Comparison of ENCODE assay signal across 17 cellular contexts in the genomic region with DNA sequence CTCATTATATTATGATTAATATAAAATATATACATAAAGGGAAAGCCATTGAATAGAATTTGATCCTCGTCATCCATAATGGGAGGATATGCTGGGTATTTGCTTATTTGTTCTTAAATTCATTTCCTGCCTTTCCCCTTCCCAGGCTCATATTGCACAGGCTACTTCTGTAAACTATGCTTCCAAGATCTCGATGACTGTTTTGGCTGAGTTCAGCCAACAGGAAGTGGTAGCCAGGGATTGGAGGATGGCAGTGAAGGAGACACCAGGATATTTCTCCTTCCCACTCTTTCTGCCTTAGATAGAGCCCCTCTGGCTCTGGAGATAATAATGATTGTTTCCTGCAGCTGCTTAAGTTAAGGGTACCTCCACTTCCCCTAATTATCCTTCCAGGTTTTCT. TPM values are rescaled to one million over a fixed set of nuclear protein-coding genes. Genes with fewer than 3 reads are reported as not detected.
DNase-seq lines count a peak whose midpoint lies in the region; ATAC-seq, FAIRE-seq and TF ChIP-seq lines count a peak whose summit lies in the region.
"Had no signal": no experiment of that assay in that cellular context is flagged by ENCODE, and none has a peak within 500 bp of the region (broad histone marks: within the 10 kb centered on the region; RNA-seq: fewer than 3 reads in every experiment).

No MANE protein-coding gene starts in this region.

- H3K4me1 Mint-ChIP-seq in endothelial cell (ENCODE audit: unreplicated experiment), result peaks cover 41% of the 10 kb centered on the region
- H3K4me1 Mint-ChIP-seq: activated CD4-positive, alpha-beta memory T cell treated with anti-CD3 and anti-CD28 coated beads, Interleukin-2, amount 10 ng/mL, durations not matched to agents 7 days and 5 days; brain; IgD-negative memory B cell had no signal

- no peaks in the 10 kb centered on the region for H3K9me3 Mint-ChIP-seq in endothelial cell (ENCODE audit: unreplicated experiment)
- H3K9me3 Mint-ChIP-seq: activated T-helper 2 cell treated with anti-CD3 and anti-CD28 coated beads, Interferon-gamma antibody, Interleukin-2, Interleukin-4, amounts not matched to agents 10 μg/mL and 5 μg/mL and 100 μg/mL, durations not matched to agents 14 hours and 24 hours and 36 hours had no signal

- intact Hi-C loops in lower lobe of right lung (cut with DNase I), result no loop called here

- no peaks in the 10 kb centered on the region for H3K79me2 ChIP-seq in GM23248 (ENCODE audit: insufficient read depth)
- H3K79me2 ChIP-seq in osteoblast (ENCODE audit: insufficient read depth, low read length), result no peaks in the 10 kb centered on the region

- no peaks in the 10 kb centered on the region for H3K4me1 ChIP-seq in GM23248 (ENCODE audit: insufficient read depth)
- H3K4me1 ChIP-seq in osteoblast (ENCODE audit: insufficient read depth, low read length), result no peaks in the 10 kb centered on the region
- H3K4me1 ChIP-seq in lower lobe of right lung, result no peaks in the 10 kb centered on the region

- H3K4me2 ChIP-seq in GM23248 (ENCODE audit: unreplicated experiment) (no peak overlapping the region), osteoblast (ENCODE audit: insufficient read depth, low read length) (peak overlapping the region; percentile 13)

- no peak overlapping the region for H3K9ac ChIP-seq in GM23248

- H2AFZ ChIP-seq in GM23248, result 0 out of 2 replicates have a peak overlapping the region, but pooled peaks have one; percentile 9
- H2AFZ ChIP-seq in osteoblast (ENCODE audit: low read length), result peak overlapping the region; percentile 75

- H3K9me2 ChIP-seq in GM23248 (ENCODE audit: insufficient read depth), result no peaks in the 10 kb centered on the region

- ATAC-seq in GM18870 (IDR thresholded peaks at IDR 0.05; ENCODE audit: unreplicated experiment), result no peak
- no peak for ATAC-seq in lower lobe of right lung
- no peak for ATAC-seq in GM21723 (IDR thresholded peaks at IDR 0.05; ENCODE audit: unreplicated experiment)

- H3K27me3 Mint-ChIP-seq in endothelial cell (ENCODE audit: unreplicated experiment), result no peaks in the 10 kb centered on the region
- H3K27me3 Mint-ChIP-seq: brain had no signal

- no peak for FAIRE-seq in GM12891 (lab: Jason Lieb, UNC)

- peaks cover 4% of the 10 kb centered on the region for H3K36me3 Mint-ChIP-seq in endothelial cell (ENCODE audit: low read depth, unreplicated experiment)
- H3K36me3 Mint-ChIP-seq: brain had no signal

- H3K4me3 ChIP-seq in GM23248, result no peak overlapping the region
- H3K4me3 ChIP-seq in osteoblast (ENCODE audit: insufficient read depth, low read length), result no peak overlapping the region
- no peak overlapping the region for H3K4me3 ChIP-seq in lower lobe of right lung
- H3K4me3 ChIP-seq: suprapubic skin had no signal

- in situ Hi-C loops in GM23248 (cut with MboI), result no loop called here

- no peak for TF ChIP-seq POLR2A in GM12891 (IDR thresholded peaks at IDR 0.05; ENCODE audit: low read depth, low read length)

- H3K27ac ChIP-seq in GM23248 (no peak overlapping the region), osteoblast (ENCODE audit: low read depth, low read length) (no peak overlapping the region), lower lobe of right lung (no peak overlapping the region)
- H3K27ac ChIP-seq: suprapubic skin had no signal

- H3K36me3 ChIP-seq in GM23248 (ENCODE audit: low read depth) (no peaks in the 10 kb centered on the region), osteoblast (ENCODE audit: insufficient read depth, low read length) (no peaks in the 10 kb centered on the region), lower lobe of right lung (no peaks in the 10 kb centered on the region)
- H3K36me3 ChIP-seq: suprapubic skin had no signal

- H3F3A ChIP-seq in GM23248 (ENCODE audit: insufficient read depth), result no peaks in the 10 kb centered on the region

- H3K27ac Mint-ChIP-seq in endothelial cell (ENCODE audit: unreplicated experiment), result peak overlapping the region; percentile 97
- H3K27ac Mint-ChIP-seq: activated CD4-positive, alpha-beta memory T cell treated with anti-CD3 and anti-CD28 coated beads, Interleukin-2, amount 10 ng/mL, durations not matched to agents 7 days and 5 days; activated T-helper 2 cell treated with anti-CD3 and anti-CD28 coated beads, Interferon-gamma antibody, Interleukin-2, Interleukin-4, amounts not matched to agents 10 μg/mL and 5 μg/mL and 100 μg/mL, durations not matched to agents 14 hours and 24 hours and 36 hours; brain; IgD-negative memory B cell had no signal

- H3K9me3 ChIP-seq in GM23248 (ENCODE audit: low read depth), result no peaks in the 10 kb centered on the region
- no peaks in the 10 kb centered on the region for H3K9me3 ChIP-seq in osteoblast (ENCODE audit: low read depth, low read length)
- peaks cover 11% of the 10 kb centered on the region for H3K9me3 ChIP-seq in lower lobe of right lung
- H3K9me3 ChIP-seq: suprapubic skin had no signal

- H4K20me1 ChIP-seq in GM23248 (ENCODE audit: insufficient read depth) (no peaks in the 10 kb centered on the region), osteoblast (ENCODE audit: insufficient read depth, low read length) (no peaks in the 10 kb centered on the region)

- H3K27me3 ChIP-seq in GM23248 (replicated peaks; ENCODE audit: insufficient read depth) (no peaks in the 10 kb centered on the region; the same call in 1 of the 2 replicates), osteoblast (ENCODE audit: insufficient read depth, low read length) (no peaks in the 10 kb centered on the region), lower lobe of right lung (ENCODE audit: low read depth) (no peaks in the 10 kb centered on the region)
- H3K27me3 ChIP-seq: suprapubic skin had no signal

- no peak overlapping the region for H3K4me3 Mint-ChIP-seq in endothelial cell (ENCODE audit: unreplicated experiment)
- H3K4me3 Mint-ChIP-seq: activated CD4-positive, alpha-beta memory T cell treated with anti-CD3 and anti-CD28 coated beads, Interleukin-2, amount 10 ng/mL, durations not matched to agents 7 days and 5 days; brain; IgD-negative memory B cell had no signal

- TF ChIP-seq CTCF in endothelial cell (IDR thresholded peaks at IDR 0.05; ENCODE audit: unreplicated experiment) (no peak), osteoblast (IDR thresholded peaks at IDR 0.05; ENCODE audit: extremely low read depth, low read depth, low read length) (no peak), lower lobe of right lung (IDR thresholded peaks at IDR 0.05) (no peak)

- DNase-seq in GM23248, result peak; percentile 36
- peak; percentile 38 for DNase-seq in RPMI7951 (ENCODE audit: low read depth)
- DNase-seq in endothelial cell (ENCODE audit: low spot score), result peak; percentile 49
- DNase-seq in osteoblast (ENCODE audit: insufficient read length, low spot score, missing footprints), result peak; percentile 90
- no peak for DNase-seq in lower lobe of right lung
- no peak for DNase-seq in GM12891 (ENCODE audit: insufficient read length, low spot score)
- DNase-seq: activated CD4-positive, alpha-beta memory T cell treated with anti-CD3 and anti-CD28 coated beads, Interleukin-2, amount 10 ng/mL, durations not matched to agents 7 days and 5 days; COR-L47; NCI-H1436 treated with DMSO at 0.1 percent for 48 hours; NCI-H524; stimulated activated CD4-positive, alpha-beta T cell treated with anti-CD3 and anti-CD28 coated beads, Interleukin-12 subunit alpha, Interleukin-12 subunit beta, amount 100 ng/mL, for 4 hours had no signal

- WGBS in GM23248 (ENCODE audit: low coverage in 1 of 2, low lambda C conversion rate in 2 of 2, missing lambda C conversion rate in 2 of 2), 2 experiments, result 41 to 46% methylated on average over 2 of the region's 2 CpGs

TF ChIP-seq in GM12891, 5 proteins besides CTCF, POLR2A, EP300 and RAD21:
- TF ChIP-seq PAX5 (IDR thresholded peaks at IDR 0.05; ENCODE audit: insufficient read depth, low read length, severe bottlenecking), result no peak
- TF ChIP-seq POU2F2 (IDR thresholded peaks at IDR 0.05; ENCODE audit: low read depth, low read length), result no peak

RNA-seq across cellular contexts. Expression of a gene that starts 44.3 kb away (rescaled TPM):
- total RNA-seq in GM23248 (2014; rRNA removed; shearing (Covaris generic)), result 33.4 and 40.5 TPM in 2 replicates
- polyA plus RNA-seq in GM23248 (2016; fragmentation: Nextera tagmentation; extraction: Ambion mirVana), result 35.0 and 36.7 TPM in 2 replicates
- total RNA-seq in RPMI7951 (2014; rRNA removed; shearing (Covaris generic)), result 56.1 and 56.6 TPM in 2 replicates
- 81.7 TPM for total RNA-seq in endothelial cell (ENCODE audit: unreplicated experiment)
- 34.4 and 38.0 TPM in 2 replicates for total RNA-seq in osteoblast
- total RNA-seq in lower lobe of right lung, result 35.6 TPM
- 17.1 TPM for polyA plus RNA-seq in GM12891 (2012; ENCODE audit: low read depth, missing spikeins)

Comparison
In these comparisons a context has a peak if more than half of its experiments do, and no peak if none do; other contexts are left out.
1. DNase-seq: peak in GM23248 (single experiment), RPMI7951 (single experiment), endothelial cell (single experiment) and osteoblast (single experiment); none in lower lobe of right lung (single experiment) and GM12891 (single experiment).